Comparison of ENCODE assay signal across 1 cellular context in the genomic region with DNA sequence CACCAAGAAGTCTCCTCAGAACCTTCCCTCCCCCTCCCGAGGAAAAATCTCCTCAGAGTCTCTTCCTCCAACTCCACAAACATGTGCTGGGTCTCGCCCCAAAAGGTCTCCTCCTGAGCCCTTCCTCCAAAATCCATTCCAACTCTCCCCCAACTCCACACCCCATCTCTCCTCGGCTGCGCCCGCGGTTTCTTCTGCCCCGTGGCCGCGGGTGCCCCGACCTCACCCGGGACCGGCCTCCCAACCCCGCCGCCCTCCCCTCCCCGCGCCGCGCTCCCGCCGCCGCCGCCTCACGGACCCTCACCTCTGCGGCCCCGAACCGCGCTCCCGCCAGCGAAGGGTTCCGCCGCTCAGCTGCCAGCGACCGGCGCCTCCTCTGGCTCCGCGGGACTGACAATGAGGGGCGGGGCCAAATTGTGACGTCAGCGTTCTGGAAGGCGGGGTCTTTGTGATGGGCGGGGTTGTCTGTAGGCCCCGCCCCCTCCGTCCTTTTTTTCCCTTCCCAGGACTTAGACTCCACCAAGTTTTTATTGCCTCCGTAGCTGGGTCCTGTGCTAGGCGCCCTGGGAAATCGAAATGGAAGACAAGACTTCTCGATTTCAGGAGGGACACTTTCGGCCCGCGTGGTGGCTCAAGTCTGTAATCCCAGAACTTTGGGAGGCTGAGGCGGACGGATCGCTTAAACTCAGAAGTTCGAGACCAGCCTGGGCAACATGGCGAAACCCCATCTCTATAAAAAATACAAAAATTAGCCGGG.
TF ChIP-seq lines count a peak whose summit lies in the region.

A gene (minus strand): TSS at position 395 of the 757 bp plus-strand sequence.

TF ChIP-seq in SK-N-SH, 30 proteins besides CTCF, POLR2A, EP300 and RAD21:
- TF ChIP-seq SIN3A (IDR thresholded peaks at IDR 0.05; ENCODE audit: borderline replicate concordance, low read depth, low read length) (0 out of 2 replicates have a peak, but pooled peaks have one; percentile 72), RCOR1 (IDR thresholded peaks at IDR 0.05; ENCODE audit: low read length) (0 out of 2 replicates have a peak, but pooled peaks have one; percentile 40), FOXM1 (IDR thresholded peaks at IDR 0.05; ENCODE audit: low read depth) (no peak), JUND (IDR thresholded peaks at IDR 0.05) (no peak), TAF1 (IDR thresholded peaks at IDR 0.05; ENCODE audit: borderline replicate concordance, low read depth, low read length) (peak; percentile 99), MXI1 (IDR thresholded peaks at IDR 0.05; ENCODE audit: low read depth, low read length) (peak; percentile 48; the same call in 1 of the 2 replicates), NRF1 (IDR thresholded peaks at IDR 0.05; ENCODE audit: low read depth, low read length) (no peak), GATA2 (CRISPR knock-in tag; IDR thresholded peaks at IDR 0.05) (no peak), POLR2AphosphoS5 (IDR thresholded peaks at IDR 0.05; ENCODE audit: low read depth, low read length) (peak; percentile 95), NFIC (IDR thresholded peaks at IDR 0.05; ENCODE audit: borderline replicate concordance) (no peak), GABPA (IDR thresholded peaks at IDR 0.05; ENCODE audit: low read depth) (0 out of 2 replicates have a peak, but pooled peaks have one; percentile 1), SMC3 (IDR thresholded peaks at IDR 0.05; ENCODE audit: low read depth, low read length) (no peak), TEAD4 (IDR thresholded peaks at IDR 0.05; ENCODE audit: borderline replicate concordance, insufficient read depth) (no peak), RXRA (IDR thresholded peaks at IDR 0.05; ENCODE audit: borderline replicate concordance, low read depth) (no peak)
- TF ChIP-seq, protein P1, sequence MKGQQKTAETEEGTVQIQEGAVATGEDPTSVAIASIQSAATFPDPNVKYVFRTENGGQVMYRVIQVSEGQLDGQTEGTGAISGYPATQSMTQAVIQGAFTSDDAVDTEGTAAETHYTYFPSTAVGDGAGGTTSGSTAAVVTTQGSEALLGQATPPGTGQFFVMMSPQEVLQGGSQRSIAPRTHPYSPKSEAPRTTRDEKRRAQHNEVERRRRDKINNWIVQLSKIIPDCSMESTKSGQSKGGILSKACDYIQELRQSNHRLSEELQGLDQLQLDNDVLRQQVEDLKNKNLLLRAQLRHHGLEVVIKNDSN (IDR thresholded peaks at IDR 0.05; ENCODE audit: borderline replicate concordance, low read depth), result no peak
- TF ChIP-seq, protein P2, sequence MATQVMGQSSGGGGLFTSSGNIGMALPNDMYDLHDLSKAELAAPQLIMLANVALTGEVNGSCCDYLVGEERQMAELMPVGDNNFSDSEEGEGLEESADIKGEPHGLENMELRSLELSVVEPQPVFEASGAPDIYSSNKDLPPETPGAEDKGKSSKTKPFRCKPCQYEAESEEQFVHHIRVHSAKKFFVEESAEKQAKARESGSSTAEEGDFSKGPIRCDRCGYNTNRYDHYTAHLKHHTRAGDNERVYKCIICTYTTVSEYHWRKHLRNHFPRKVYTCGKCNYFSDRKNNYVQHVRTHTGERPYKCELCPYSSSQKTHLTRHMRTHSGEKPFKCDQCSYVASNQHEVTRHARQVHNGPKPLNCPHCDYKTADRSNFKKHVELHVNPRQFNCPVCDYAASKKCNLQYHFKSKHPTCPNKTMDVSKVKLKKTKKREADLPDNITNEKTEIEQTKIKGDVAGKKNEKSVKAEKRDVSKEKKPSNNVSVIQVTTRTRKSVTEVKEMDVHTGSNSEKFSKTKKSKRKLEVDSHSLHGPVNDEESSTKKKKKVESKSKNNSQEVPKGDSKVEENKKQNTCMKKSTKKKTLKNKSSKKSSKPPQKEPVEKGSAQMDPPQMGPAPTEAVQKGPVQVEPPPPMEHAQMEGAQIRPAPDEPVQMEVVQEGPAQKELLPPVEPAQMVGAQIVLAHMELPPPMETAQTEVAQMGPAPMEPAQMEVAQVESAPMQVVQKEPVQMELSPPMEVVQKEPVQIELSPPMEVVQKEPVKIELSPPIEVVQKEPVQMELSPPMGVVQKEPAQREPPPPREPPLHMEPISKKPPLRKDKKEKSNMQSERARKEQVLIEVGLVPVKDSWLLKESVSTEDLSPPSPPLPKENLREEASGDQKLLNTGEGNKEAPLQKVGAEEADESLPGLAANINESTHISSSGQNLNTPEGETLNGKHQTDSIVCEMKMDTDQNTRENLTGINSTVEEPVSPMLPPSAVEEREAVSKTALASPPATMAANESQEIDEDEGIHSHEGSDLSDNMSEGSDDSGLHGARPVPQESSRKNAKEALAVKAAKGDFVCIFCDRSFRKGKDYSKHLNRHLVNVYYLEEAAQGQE (IDR thresholded peaks at IDR 0.05; ENCODE audit: low read depth, low read length), result peak; percentile 78
- TF ChIP-seq, protein P3, sequence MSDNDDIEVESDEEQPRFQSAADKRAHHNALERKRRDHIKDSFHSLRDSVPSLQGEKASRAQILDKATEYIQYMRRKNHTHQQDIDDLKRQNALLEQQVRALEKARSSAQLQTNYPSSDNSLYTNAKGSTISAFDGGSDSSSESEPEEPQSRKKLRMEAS (IDR thresholded peaks at IDR 0.05; ENCODE audit: low read depth), result no peak
- TF ChIP-seq, protein P4, sequence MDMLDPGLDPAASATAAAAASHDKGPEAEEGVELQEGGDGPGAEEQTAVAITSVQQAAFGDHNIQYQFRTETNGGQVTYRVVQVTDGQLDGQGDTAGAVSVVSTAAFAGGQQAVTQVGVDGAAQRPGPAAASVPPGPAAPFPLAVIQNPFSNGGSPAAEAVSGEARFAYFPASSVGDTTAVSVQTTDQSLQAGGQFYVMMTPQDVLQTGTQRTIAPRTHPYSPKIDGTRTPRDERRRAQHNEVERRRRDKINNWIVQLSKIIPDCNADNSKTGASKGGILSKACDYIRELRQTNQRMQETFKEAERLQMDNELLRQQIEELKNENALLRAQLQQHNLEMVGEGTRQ (IDR thresholded peaks at IDR 0.05; ENCODE audit: borderline replicate concordance, low read depth, low read length), result no peak
- TF ChIP-seq, protein P5, sequence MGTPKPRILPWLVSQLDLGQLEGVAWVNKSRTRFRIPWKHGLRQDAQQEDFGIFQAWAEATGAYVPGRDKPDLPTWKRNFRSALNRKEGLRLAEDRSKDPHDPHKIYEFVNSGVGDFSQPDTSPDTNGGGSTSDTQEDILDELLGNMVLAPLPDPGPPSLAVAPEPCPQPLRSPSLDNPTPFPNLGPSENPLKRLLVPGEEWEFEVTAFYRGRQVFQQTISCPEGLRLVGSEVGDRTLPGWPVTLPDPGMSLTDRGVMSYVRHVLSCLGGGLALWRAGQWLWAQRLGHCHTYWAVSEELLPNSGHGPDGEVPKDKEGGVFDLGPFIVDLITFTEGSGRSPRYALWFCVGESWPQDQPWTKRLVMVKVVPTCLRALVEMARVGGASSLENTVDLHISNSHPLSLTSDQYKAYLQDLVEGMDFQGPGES (IDR thresholded peaks at IDR 0.05; ENCODE audit: low read depth, low read length), result no peak
